Comparison of ENCODE assay signal across 1 cellular context in genomic region chr21:44011774-44012473, GRCh38.
TF ChIP-seq lines count a peak whose summit lies in the region.

Gene TRAPPC10, plus strand, starts transcription at chr21:44012309. Its CDS starts 185 bp downstream, at chr21:44012494.

TF ChIP-seq in K562, 482 proteins besides CTCF, POLR2A, EP300 and RAD21 (continued from another document and continues in another):
- TF ChIP-seq REST (CRISPR knock-in tag; IDR thresholded peaks at IDR 0.05; ENCODE audit: low read depth) (peak; percentile 85), HCFC1 (IDR thresholded peaks at IDR 0.05; ENCODE audit: low read depth, low read length) (peak; percentile 85), NFXL1 (CRISPR knock-in tag; IDR thresholded peaks at IDR 0.05) (no peak), SIN3A (IDR thresholded peaks at IDR 0.05; ENCODE audit: borderline replicate concordance in 2 of 2, control insufficient read depth in 1 of 2, low read depth in 2 of 2, low read length in 2 of 2) (peak in 1 of 2 experiments; percentile 94; a peak in 2 of 4 replicates), ZNF24 (IDR thresholded peaks at IDR 0.05) (peak; percentile 42), RBM34 (IDR thresholded peaks at IDR 0.05; ENCODE audit: borderline replicate concordance, insufficient read depth, low read length) (no peak), TRIM25 (IDR thresholded peaks at IDR 0.05; ENCODE audit: borderline replicate concordance) (no peak), POLR2G (IDR thresholded peaks at IDR 0.05; ENCODE audit: low read depth, low read length) (peak; percentile 93), CCNT2 (IDR thresholded peaks at IDR 0.05; ENCODE audit: borderline replicate concordance, extremely low read depth, insufficient read length, low read depth, low read length) (peak; percentile 84), NCOA1 (IDR thresholded peaks at IDR 0.05; ENCODE audit: low read depth) (no peak), GABPA (tag; conservative IDR thresholded peaks at IDR 0.05; ENCODE audit: low read depth) (peak; percentile 100), NR2C2 (CRISPR knock-in tag; IDR thresholded peaks at IDR 0.05) (peak; percentile 54; the same call in 1 of the 2 replicates), NR2C2 (tag; IDR thresholded peaks at IDR 0.05) (no peak), CREB3L1 (IDR thresholded peaks at IDR 0.05; ENCODE audit: borderline replicate concordance, low read depth) (peak; percentile 85), ZNF41 (CRISPR knock-in tag; conservative IDR thresholded peaks at IDR 0.05) (0 out of 2 replicates have a peak, but pooled peaks have one; percentile 10), POLR2B (IDR thresholded peaks at IDR 0.05; ENCODE audit: low read depth, partially characterized antibody) (peak; percentile 80), THRB (CRISPR knock-in tag; conservative IDR thresholded peaks at IDR 0.05) (no peak), MTA3 (IDR thresholded peaks at IDR 0.05; ENCODE audit: borderline replicate concordance) (peak; percentile 91), FOSL1 (tag; conservative IDR thresholded peaks at IDR 0.05) (peak; percentile 45), ZNF695 (CRISPR knock-in tag; IDR thresholded peaks at IDR 0.05) (no peak), ZNF444 (CRISPR knock-in tag; IDR thresholded peaks at IDR 0.05) (no peak), MAX (CRISPR knock-in tag; IDR thresholded peaks at IDR 0.05) (peak; percentile 72), HNRNPH1 (optimal IDR thresholded peaks at IDR 0.05; ENCODE audit: low read depth, low read length) (no peak), MED1 (CRISPR knock-in tag; IDR thresholded peaks at IDR 0.05; ENCODE audit: borderline replicate concordance) (no peak), RBM14 (IDR thresholded peaks at IDR 0.05; ENCODE audit: borderline replicate concordance, insufficient read depth, low read depth, low read length) (no peak), SREBF1 (IDR thresholded peaks at IDR 0.05; ENCODE audit: borderline replicate concordance, low read depth, low read length) (no peak), TEAD4 (IDR thresholded peaks at IDR 0.05; ENCODE audit: low read length) (0 out of 2 replicates have a peak, but pooled peaks have one; percentile 4), TEAD4 (CRISPR knock-in tag; IDR thresholded peaks at IDR 0.05; ENCODE audit: borderline replicate concordance) (no peak), PRDM10 (IDR thresholded peaks at IDR 0.05; ENCODE audit: partially characterized antibody) (peak; percentile 22), ZNF511 (CRISPR knock-in tag; IDR thresholded peaks at IDR 0.05) (no peak), SP1 (CRISPR knock-in tag; IDR thresholded peaks at IDR 0.05) (peak; percentile 49), CBX1 (IDR thresholded peaks at IDR 0.05; ENCODE audit: low read depth) (0 out of 2 replicates have a peak, but pooled peaks have one; percentile 44), TOE1 (IDR thresholded peaks at IDR 0.05; ENCODE audit: borderline replicate concordance) (0 out of 2 replicates have a peak, but pooled peaks have one; percentile 31), TOE1 (CRISPR knock-in tag; IDR thresholded peaks at IDR 0.05; ENCODE audit: borderline replicate concordance, low read depth) (no peak), HLTF (IDR thresholded peaks at IDR 0.05) (no peak), RHOXF2B (CRISPR knock-in tag; conservative IDR thresholded peaks at IDR 0.05) (no peak), NR1H2 (CRISPR knock-in tag; IDR thresholded peaks at IDR 0.05) (peak; percentile 23; the same call in 1 of the 2 replicates), DMBX1 (CRISPR knock-in tag; IDR thresholded peaks at IDR 0.05; ENCODE audit: borderline replicate concordance) (peak; percentile 55; the same call in 1 of the 2 replicates), SOX6 (IDR thresholded peaks at IDR 0.05) (peak; percentile 66; the same call in 1 of the 2 replicates), CGGBP1 (CRISPR knock-in tag; IDR thresholded peaks at IDR 0.05) (peak; percentile 16; the same call in 1 of the 2 replicates), ELK3 (CRISPR knock-in tag; IDR thresholded peaks at IDR 0.05) (no peak), POU5F1 (IDR thresholded peaks at IDR 0.05; ENCODE audit: borderline replicate concordance, low read depth, low read length, partially characterized antibody) (peak; percentile 29), RBFOX2 (IDR thresholded peaks at IDR 0.05; ENCODE audit: low read depth, low read length) (peak; percentile 92), ZNF212 (CRISPR knock-in tag; IDR thresholded peaks at IDR 0.05) (no peak), ZFPM2 (CRISPR knock-in tag; IDR thresholded peaks at IDR 0.05) (0 out of 2 replicates have a peak, but pooled peaks have one; percentile 30), ZNF584 (CRISPR knock-in tag; IDR thresholded peaks at IDR 0.05; ENCODE audit: low read depth) (no peak), U2AF1 (optimal IDR thresholded peaks at IDR 0.05; ENCODE audit: low read depth, low read length) (peak; percentile 33), ZNF395 (CRISPR knock-in tag; IDR thresholded peaks at IDR 0.05) (peak; percentile 89), TARDBP (IDR thresholded peaks at IDR 0.05) (peak; percentile 90), NR2C1 (IDR thresholded peaks at IDR 0.05) (no peak), NR2C1 (tag; IDR thresholded peaks at IDR 0.05) (no peak), POLR2H (tag; IDR thresholded peaks at IDR 0.05; ENCODE audit: low read depth) (peak; percentile 87), KDM4B (IDR thresholded peaks at IDR 0.05; ENCODE audit: borderline replicate concordance in 2 of 2, low read depth in 1 of 2) (peak in 1 of 2 experiments; percentile 77; a peak in 2 of 4 replicates)
